Comparison of ENCODE assay signal across 8 cellular contexts in the genomic region with DNA sequence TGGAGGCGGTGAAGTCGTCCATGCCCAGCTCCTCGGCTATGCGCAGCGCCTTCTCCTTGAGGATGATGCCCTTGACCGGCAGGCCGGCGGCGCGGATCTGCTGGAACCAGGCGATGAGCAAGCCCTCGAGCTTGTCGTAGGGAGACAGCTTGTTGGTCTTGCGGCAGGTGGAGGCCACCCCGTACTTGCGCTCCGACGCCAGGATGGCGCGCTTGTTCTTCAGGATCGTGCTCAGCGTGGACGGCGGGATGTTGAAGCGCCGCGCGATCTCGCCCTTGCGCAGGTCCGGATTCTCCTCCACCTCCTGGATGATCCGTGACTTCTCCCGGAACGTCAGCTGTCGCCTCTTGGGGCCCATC. TPM values are rescaled to one million over a fixed set of nuclear protein-coding genes. Genes with fewer than 3 reads are reported as not detected.
DNase-seq lines count a peak whose midpoint lies in the region; ATAC-seq and TF ChIP-seq lines count a peak whose summit lies in the region.

No MANE protein-coding gene starts in this region.

- H3K79me2 ChIP-seq in SU-DHL-6 (ENCODE audit: insufficient read depth, low read length) = no peaks in the 10 kb centered on the region; the same call in 1 of the 2 replicates

- no peaks in the 10 kb centered on the region for H3K9me2 ChIP-seq in SU-DHL-6 (replicated peaks; ENCODE audit: insufficient read depth, low read length)

- DNase-seq in cerebellum (ENCODE audit: low spot score) (peak; percentile 37), cortex of kidney (lab: John Stamatoyannopoulos, UW) (no peak)

- H3K4me3 ChIP-seq in SU-DHL-6 (ENCODE audit: insufficient read depth, low read length, poor library complexity, severe bottlenecking) = peak overlapping the region; percentile 62
- H3K4me3 ChIP-seq in liver (ENCODE audit: low read depth in 1 of 3, low read length in 3 of 3) = peak overlapping the region; percentile 76 to 89 (median 80)
- H3K4me3 ChIP-seq in stomach smooth muscle (ENCODE audit: low read length in 2 of 2) = peak overlapping the region; percentile 57 to 85

- H3K27me3 ChIP-seq in SU-DHL-6 (ENCODE audit: low read length) (no peaks in the 10 kb centered on the region), liver (ENCODE audit: control insufficient read depth in 4 of 4, insufficient read depth in 4 of 4, low read length in 3 of 4) (no peaks in the 10 kb centered on the region), stomach smooth muscle (ENCODE audit: control insufficient read depth in 1 of 2, insufficient read depth in 2 of 2, low read length in 2 of 2) (no peaks in the 10 kb centered on the region)

- peak overlapping the region; percentile 56 for H3K9ac ChIP-seq in SU-DHL-6 (ENCODE audit: low read length)
- no peak overlapping the region for H3K9ac ChIP-seq in liver (ENCODE audit: low read depth in 1 of 2, low read length in 2 of 2)
- peak overlapping the region; percentile 49 to 72 for H3K9ac ChIP-seq in stomach smooth muscle (ENCODE audit: low read length in 2 of 2)

- peak; percentile 7 for ATAC-seq in GM19025 (IDR thresholded peaks at IDR 0.05; ENCODE audit: low read depth, unreplicated experiment)
- ATAC-seq in HG03520 (IDR thresholded peaks at IDR 0.05; ENCODE audit: unreplicated experiment) = peak; percentile 9

- H3K4me2 ChIP-seq in SU-DHL-6 (ENCODE audit: low read depth, low read length, poor library complexity, severe bottlenecking) = peak overlapping the region; percentile 47

- H3K36me3 ChIP-seq in SU-DHL-6 (ENCODE audit: low read length) (no peaks in the 10 kb centered on the region), liver (ENCODE audit: control insufficient read depth in 4 of 4, insufficient read depth in 3 of 4, low read depth in 1 of 4, low read length in 3 of 4) (peaks cover 0 to 5% (median 0%) of the 10 kb centered on the region in 4 donors), stomach smooth muscle (ENCODE audit: control insufficient read depth in 2 of 2, insufficient read depth in 2 of 2, low read length in 2 of 2) (no peaks in the 10 kb centered on the region)

- H4K20me1 ChIP-seq in SU-DHL-6 (ENCODE audit: low read depth, low read length) = no peaks in the 10 kb centered on the region

- 4% methylated on average over 35 of the region's 35 CpGs for WGBS in liver

- peaks cover 6% of the 10 kb centered on the region; the same call in 1 of the 2 replicates for H3F3A ChIP-seq in SU-DHL-6 (ENCODE audit: insufficient read depth)

- no peaks in the 10 kb centered on the region for H3K9me3 ChIP-seq in SU-DHL-6 (ENCODE audit: insufficient read depth, low read length)
- no peaks in the 10 kb centered on the region for H3K9me3 ChIP-seq in liver (ENCODE audit: control insufficient read depth in 4 of 4, low read length in 3 of 4)
- H3K9me3 ChIP-seq in stomach smooth muscle (ENCODE audit: control insufficient read depth in 2 of 2, low read length in 2 of 2) = no peaks in the 10 kb centered on the region

- H2AFZ ChIP-seq in SU-DHL-6 (ENCODE audit: low read depth, low read length, severe bottlenecking) = no peak overlapping the region

- H3K4me1 ChIP-seq in liver (ENCODE audit: control insufficient read depth in 4 of 4, insufficient read depth in 4 of 4, low read length in 3 of 4) (peaks cover 11 to 36% (median 25%) of the 10 kb centered on the region in 4 donors), stomach smooth muscle (ENCODE audit: control insufficient read depth, insufficient read depth, low read length) (peaks cover 33% of the 10 kb centered on the region)

- TF ChIP-seq RAD21 in liver (IDR thresholded peaks at IDR 0.05) = no peak

- TF ChIP-seq CTCF in C4-2B (conservative IDR thresholded peaks at IDR 0.05) (no peak), SU-DHL-6 (IDR thresholded peaks at IDR 0.05; ENCODE audit: insufficient read depth, low read length, poor library complexity, severe bottlenecking) (no peak), liver (IDR thresholded peaks at IDR 0.05; ENCODE audit: low read depth, low read length, missing input control) (no peak)

- H3K27ac ChIP-seq in C4-2B (peak overlapping the region; percentile 94), SU-DHL-6 (ENCODE audit: low read depth, low read length) (0 out of 2 replicates have a peak overlapping the region, but pooled peaks have one; percentile 18), liver (ENCODE audit: low read depth in 1 of 2, low read length in 2 of 2) (peak overlapping the region; percentile 62 to 72), stomach smooth muscle (ENCODE audit: low read length) (peak overlapping the region; percentile 62)

TF ChIP-seq in liver, 16 proteins besides CTCF, POLR2A, EP300 and RAD21:
- TF ChIP-seq RXRA (IDR thresholded peaks at IDR 0.05) = no peak
- no peak for TF ChIP-seq FOXA2 (IDR thresholded peaks at IDR 0.05)
- TF ChIP-seq NR2F2 (IDR thresholded peaks at IDR 0.05) = no peak
- TF ChIP-seq, protein P1, sequence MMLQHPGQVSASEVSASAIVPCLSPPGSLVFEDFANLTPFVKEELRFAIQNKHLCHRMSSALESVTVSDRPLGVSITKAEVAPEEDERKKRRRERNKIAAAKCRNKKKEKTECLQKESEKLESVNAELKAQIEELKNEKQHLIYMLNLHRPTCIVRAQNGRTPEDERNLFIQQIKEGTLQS (IDR thresholded peaks at IDR 0.05) = no peak
- TF ChIP-seq EGR1 (IDR thresholded peaks at IDR 0.05; ENCODE audit: low read depth in 2 of 2) = no peak
- TF ChIP-seq SP1 (IDR thresholded peaks at IDR 0.05) = no peak
- no peak for TF ChIP-seq HNF4G (IDR thresholded peaks at IDR 0.05)
- TF ChIP-seq, protein P2, sequence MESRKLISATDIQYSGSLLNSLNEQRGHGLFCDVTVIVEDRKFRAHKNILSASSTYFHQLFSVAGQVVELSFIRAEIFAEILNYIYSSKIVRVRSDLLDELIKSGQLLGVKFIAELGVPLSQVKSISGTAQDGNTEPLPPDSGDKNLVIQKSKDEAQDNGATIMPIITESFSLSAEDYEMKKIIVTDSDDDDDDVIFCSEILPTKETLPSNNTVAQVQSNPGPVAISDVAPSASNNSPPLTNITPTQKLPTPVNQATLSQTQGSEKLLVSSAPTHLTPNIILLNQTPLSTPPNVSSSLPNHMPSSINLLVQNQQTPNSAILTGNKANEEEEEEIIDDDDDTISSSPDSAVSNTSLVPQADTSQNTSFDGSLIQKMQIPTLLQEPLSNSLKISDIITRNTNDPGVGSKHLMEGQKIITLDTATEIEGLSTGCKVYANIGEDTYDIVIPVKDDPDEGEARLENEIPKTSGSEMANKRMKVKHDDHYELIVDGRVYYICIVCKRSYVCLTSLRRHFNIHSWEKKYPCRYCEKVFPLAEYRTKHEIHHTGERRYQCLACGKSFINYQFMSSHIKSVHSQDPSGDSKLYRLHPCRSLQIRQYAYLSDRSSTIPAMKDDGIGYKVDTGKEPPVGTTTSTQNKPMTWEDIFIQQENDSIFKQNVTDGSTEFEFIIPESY (IDR thresholded peaks at IDR 0.05) = no peak
- TF ChIP-seq, protein P3, sequence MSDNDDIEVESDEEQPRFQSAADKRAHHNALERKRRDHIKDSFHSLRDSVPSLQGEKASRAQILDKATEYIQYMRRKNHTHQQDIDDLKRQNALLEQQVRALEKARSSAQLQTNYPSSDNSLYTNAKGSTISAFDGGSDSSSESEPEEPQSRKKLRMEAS (IDR thresholded peaks at IDR 0.05) = no peak
- no peak for TF ChIP-seq JUND (IDR thresholded peaks at IDR 0.05)
- TF ChIP-seq TAF1 (conservative IDR thresholded peaks at IDR 0.05) = no peak
- no peak for TF ChIP-seq GABPA (IDR thresholded peaks at IDR 0.05 in 1 of 2, conservative IDR thresholded peaks at IDR 0.05 in 1 of 2)
- no peak for TF ChIP-seq FOXA1 (IDR thresholded peaks at IDR 0.05)

RNA-seq across cellular contexts. Expression of gene CENPB, which starts 0.4 kb away (rescaled TPM):
- total RNA-seq in cerebellum (29.9 TPM), liver (10 to 100 TPM; 20.3 to 30.5 TPM)
- 10 to 100 TPM in 1 of 2 donors, 1 to 10 TPM in 1; 4.5 to 32.4 TPM for polyA plus RNA-seq in liver

RNA-seq across cellular contexts. Expression of gene SPEF1, which starts 4.9 kb away (rescaled TPM):
- 1.00 TPM for total RNA-seq in cerebellum
- total RNA-seq in liver = not detected
- polyA plus RNA-seq in liver = not detected

RNA-seq across cellular contexts. Expression of gene CDC25B, which starts 10.0 kb away (rescaled TPM):
- total RNA-seq in cerebellum (9.2 TPM), liver (10 to 100 TPM in 1 of 2 donors, 1 to 10 TPM in 1; 4.4 to 11.9 TPM)
- 10 to 100 TPM in 1 of 2 donors, 1 to 10 TPM in 1; 6.5 to 12.9 TPM for polyA plus RNA-seq in liver

RNA-seq across cellular contexts. Expression of gene ADISSP, which starts 18.6 kb away (rescaled TPM):
- total RNA-seq in cerebellum (9.7 TPM), liver (10 to 100 TPM in 1 of 2 donors, 1 to 10 TPM in 1; 3.8 to 27.3 TPM)
- 10 to 100 TPM in 1 of 2 donors, 1 to 10 TPM in 1; 9.9 to 10.8 TPM for polyA plus RNA-seq in liver

RNA-seq across cellular contexts. Expression of gene AP5S1, which starts 34.2 kb away (rescaled TPM):
- 7.4 TPM for total RNA-seq in cerebellum
- total RNA-seq in liver = 10 to 100 TPM in 1 of 2 donors, 1 to 10 TPM in 1; 9.2 to 14.5 TPM
- polyA plus RNA-seq in liver = 10 to 100 TPM in 1 of 2 donors, 1 to 10 TPM in 1; 9.1 to 13.1 TPM

Comparison
In these comparisons a context has a peak if more than half of its experiments do, and no peak if none do; other contexts are left out.
1. H3K27ac ChIP-seq: peak in every context shown above with its lines; median percentile 94 in C4-2B; 67 in liver; 62 in stomach smooth muscle; 18 in SU-DHL-6.
2. H3K9ac ChIP-seq: peak in SU-DHL-6 (single experiment) and stomach smooth muscle (2 of 2); none in liver (0 of 2).
3. Peak in every context shown above with its lines, with median percentiles within 50 percentile points of each other: H3K4me3 ChIP-seq.